Comparison of ENCODE assay signal across 12 cellular contexts in genomic region chr17:44076716-44077594, GRCh38. TPM values are rescaled to one million over a fixed set of nuclear protein-coding genes. Genes with fewer than 3 reads are reported as not detected.
DNase-seq lines count a peak whose midpoint lies in the region; ATAC-seq and TF ChIP-seq lines count a peak whose summit lies in the region.
"Had no signal": no experiment of that assay in that cellular context is flagged by ENCODE, and none has a peak within 500 bp of the region (broad histone marks: within the 10 kb centered on the region; RNA-seq: fewer than 3 reads in every experiment).

No MANE protein-coding gene starts in this region.

- no peaks in the 10 kb centered on the region for H3F3A ChIP-seq in MM.1S (ENCODE audit: insufficient read depth, low read length)

- no peak overlapping the region for H3K27ac ChIP-seq in CD8-positive, alpha-beta memory T cell (ENCODE audit: low read depth, low read length)
- H3K27ac ChIP-seq in IMR-90 (ENCODE audit: insufficient read depth, low read length) (peak overlapping the region; percentile 87), endodermal cell (ENCODE audit: low read depth, low read length) (no peak overlapping the region), prostate gland (peak overlapping the region; percentile 38 to 81), MM.1S (ENCODE audit: low read length) (no peak overlapping the region)
- H3K27ac ChIP-seq: colonic mucosa had no signal

- POLR2A ChIA-PET in CD8-positive, alpha-beta memory T cell (lab: Charles Lee): no interaction called here
- POLR2A ChIA-PET in IMR-90 (lab: Charles Lee; ENCODE audit: unreplicated experiment): no interaction called here
- POLR2A ChIA-PET in naive thymus-derived CD8-positive, alpha-beta T cell (lab: Charles Lee): no interaction called here

- peak overlapping the region in 5 of 8 donors; percentile 17 to 94 (median 42) for H3K27ac Mint-ChIP-seq in CD8-positive, alpha-beta memory T cell
- H3K27ac Mint-ChIP-seq in endodermal cell: no peak overlapping the region
- H3K27ac Mint-ChIP-seq in naive thymus-derived CD8-positive, alpha-beta T cell: peak overlapping the region in 4 of 10 donors; percentile 48 to 73 (median 58)

- no peaks in the 10 kb centered on the region for H3K9me2 ChIP-seq in MM.1S (replicated peaks; ENCODE audit: insufficient read depth, low read length)

- TF ChIP-seq RAD21 in IMR-90 (IDR thresholded peaks at IDR 0.05; ENCODE audit: low read length): no peak

- H3K79me1 ChIP-seq in IMR-90 (ENCODE audit: low read depth in 1 of 2, low read length in 2 of 2): peaks cover 13 to 71% of the 10 kb centered on the region in 2 experiments

- H3K4me1 Mint-ChIP-seq in CD8-positive, alpha-beta memory T cell: peaks cover 3 to 9% (median 7%) of the 10 kb centered on the region in 3 donors
- H3K4me1 Mint-ChIP-seq in endodermal cell: peaks cover 1% of the 10 kb centered on the region
- peaks cover 5 to 18% (median 14%) of the 10 kb centered on the region in 4 donors for H3K4me1 Mint-ChIP-seq in naive thymus-derived CD8-positive, alpha-beta T cell

- H2AK9ac ChIP-seq in IMR-90 (replicated peaks; ENCODE audit: low read depth, low read length, poor library complexity): peak overlapping the region; percentile 83

- H4K8ac ChIP-seq in IMR-90 (ENCODE audit: low read depth in 2 of 2, low read length in 2 of 2): peak overlapping the region in 1 of 2 experiments; percentile 63; a peak in 1 of 4 replicates

- BruUV-seq in IMR-90 (replicated peaks; lab: Mats Ljungman, UMichigan): no TSS peak

- intact Hi-C loops in IMR-90 (cut with micrococcal nuclease): no loop called here
- intact Hi-C loops in prostate gland (cut with DNase I): no loop called here

- H3K14ac ChIP-seq in IMR-90 (replicated peaks; ENCODE audit: low read depth, low read length): 0 out of 2 replicates have a peak overlapping the region, but pooled peaks have one; percentile 3

- peaks cover 7% of the 10 kb centered on the region for H3K36me3 ChIP-seq in CD8-positive, alpha-beta memory T cell (ENCODE audit: insufficient read depth, low read length)
- H3K36me3 ChIP-seq in IMR-90 (ENCODE audit: control insufficient read depth, insufficient read depth, low read length): peaks cover 52% of the 10 kb centered on the region
- peaks cover 35% of the 10 kb centered on the region for H3K36me3 ChIP-seq in endodermal cell (ENCODE audit: control insufficient read depth, insufficient read depth, low read length)
- H3K36me3 ChIP-seq in prostate gland: peaks cover 0 to 6% of the 10 kb centered on the region in 2 donors
- H3K36me3 ChIP-seq in MM.1S (replicated peaks; ENCODE audit: insufficient read depth, low read length): no peaks in the 10 kb centered on the region
- H3K36me3 ChIP-seq: colonic mucosa had no signal

- ATAC-seq in IMR-90 (ENCODE audit: low read depth): peak; percentile 56
- no peak for ATAC-seq in naive thymus-derived CD8-positive, alpha-beta T cell
- ATAC-seq: esophagus mucosa, natural killer cell had no signal

- no peak overlapping the region for H3K4me3 ChIP-seq in CD8-positive, alpha-beta memory T cell (ENCODE audit: low read length)
- H3K4me3 ChIP-seq in IMR-90 (ENCODE audit: insufficient read depth, low read depth, low read length): no peak overlapping the region
- no peak overlapping the region for H3K4me3 ChIP-seq in endodermal cell (ENCODE audit: low read length)
- H3K4me3 ChIP-seq in prostate gland: no peak overlapping the region
- H3K4me3 ChIP-seq in MM.1S (ENCODE audit: low read length): no peak overlapping the region
- H3K4me3 ChIP-seq: colonic mucosa had no signal

- in situ Hi-C loops in IMR-90 (cut with MboI; ENCODE audit: low sequenced_read_pairs): no loop called here

- H4K20me1 ChIP-seq in IMR-90 (ENCODE audit: insufficient read depth, low read length): no peaks in the 10 kb centered on the region
- no peaks in the 10 kb centered on the region for H4K20me1 ChIP-seq in MM.1S (ENCODE audit: insufficient read depth, low read length)

- H2BK120ac ChIP-seq in IMR-90 (ENCODE audit: low read depth, low read length): peak overlapping the region; percentile 19

- no peak overlapping the region for H3K23ac ChIP-seq in IMR-90 (ENCODE audit: low read depth, low read length)

- H3K9me3 ChIP-seq in CD8-positive, alpha-beta memory T cell (ENCODE audit: low read length): no peaks in the 10 kb centered on the region
- H3K9me3 ChIP-seq in IMR-90 (ENCODE audit: control insufficient read depth, insufficient read depth, low read length): no peaks in the 10 kb centered on the region
- no peaks in the 10 kb centered on the region for H3K9me3 ChIP-seq in endodermal cell (ENCODE audit: control insufficient read depth, low read length)
- no peaks in the 10 kb centered on the region for H3K9me3 ChIP-seq in prostate gland
- H3K9me3 ChIP-seq in MM.1S (replicated peaks; ENCODE audit: insufficient read depth, low read length): no peaks in the 10 kb centered on the region
- H3K9me3 ChIP-seq: colonic mucosa had no signal

- H3K9ac ChIP-seq in IMR-90 (ENCODE audit: low read depth, low read length) (no peak overlapping the region), endodermal cell (ENCODE audit: extremely low read depth, low read length, poor library complexity, severe bottlenecking) (no peak overlapping the region), MM.1S (ENCODE audit: low read length) (no peak overlapping the region)

- H3K4ac ChIP-seq in IMR-90 (ENCODE audit: low read depth, low read length): peak overlapping the region; percentile 52

- peaks cover 0 to 1% of the 10 kb centered on the region in 2 donors for H3K27me3 Mint-ChIP-seq in CD8-positive, alpha-beta memory T cell
- H3K27me3 Mint-ChIP-seq in endodermal cell (ENCODE audit: insufficient read depth): no peaks in the 10 kb centered on the region
- no peaks in the 10 kb centered on the region for H3K27me3 Mint-ChIP-seq in naive thymus-derived CD8-positive, alpha-beta T cell

- no peaks in the 10 kb centered on the region for H3K9me3 Mint-ChIP-seq in CD8-positive, alpha-beta memory T cell
- H3K9me3 Mint-ChIP-seq in endodermal cell: no peaks in the 10 kb centered on the region
- no peaks in the 10 kb centered on the region for H3K9me3 Mint-ChIP-seq in naive thymus-derived CD8-positive, alpha-beta T cell
- H3K9me3 Mint-ChIP-seq: natural killer cell had no signal

- dilution Hi-C loops in IMR-90 (cut with HindIII; ENCODE audit: low sequenced_read_pairs, unreplicated experiment): no loop called here

- H2AFZ ChIP-seq in IMR-90 (replicated peaks; ENCODE audit: low read length, poor library complexity) (peak overlapping the region; percentile 14), MM.1S (ENCODE audit: low read length) (no peak overlapping the region)

- 0 out of 2 replicates have a peak overlapping the region, but pooled peaks have one; percentile 6 for H2BK20ac ChIP-seq in IMR-90 (ENCODE audit: low read depth, low read length)

- H2BK15ac ChIP-seq in IMR-90 (ENCODE audit: low read depth, low read length): no peak overlapping the region

- no peak for TF ChIP-seq CTCF in IMR-90 (conservative IDR thresholded peaks at IDR 0.05; ENCODE audit: low read depth, low read length)
- TF ChIP-seq CTCF in endodermal cell (conservative IDR thresholded peaks at IDR 0.05): no peak
- TF ChIP-seq CTCF in prostate gland (IDR thresholded peaks at IDR 0.05): no peak
- no peak for TF ChIP-seq CTCF in MM.1S (IDR thresholded peaks at IDR 0.05; ENCODE audit: low read length)

- WGBS in IMR-90 (ENCODE audit: extremely low coverage in 2 of 2, insufficient read length in 1 of 2), 2 experiments: 83% methylated on average over 2 of the region's 6 CpGs; no CpG with 5 or more reads in 1 of the 2 experiments
- 85% methylated on average over 6 of the region's 6 CpGs; no CpG with 5 or more reads in 1 of the 2 experiments for WGBS in endodermal cell (ENCODE audit: insufficient coverage in 1 of 2, insufficient read length in 1 of 2), 2 experiments
- 46% methylated on average over 6 of the region's 6 CpGs for WGBS in prostate gland

- TF ChIP-seq POLR2A in IMR-90 (IDR thresholded peaks at IDR 0.05; ENCODE audit: low read depth, low read length): no peak
- no peak for TF ChIP-seq POLR2A in prostate gland (IDR thresholded peaks at IDR 0.05)

- no peak overlapping the region for H3K56ac ChIP-seq in IMR-90 (ENCODE audit: extremely low read depth, insufficient read depth, low read length)

- CTCF ChIA-PET in CD8-positive, alpha-beta memory T cell (lab: Charles Lee): no interaction called here
- CTCF ChIA-PET in IMR-90 (lab: Yijun Ruan, JAX): no interaction called here

- peak overlapping the region; percentile 31; the same call in 1 of the 2 replicates for H4K91ac ChIP-seq in IMR-90 (ENCODE audit: insufficient read depth, low read depth, low read length)

- H2BK5ac ChIP-seq in IMR-90 (ENCODE audit: low read depth, low read length, poor library complexity, severe bottlenecking): peak overlapping the region; percentile 56

- H3K4me1 ChIP-seq in CD8-positive, alpha-beta memory T cell (ENCODE audit: insufficient read depth, low read length): peaks cover 1% of the 10 kb centered on the region
- H3K4me1 ChIP-seq in IMR-90 (ENCODE audit: control insufficient read depth, insufficient read depth, low read length): peaks cover 20% of the 10 kb centered on the region
- H3K4me1 ChIP-seq in endodermal cell (ENCODE audit: control insufficient read depth, insufficient read depth, low read length): no peaks in the 10 kb centered on the region
- peaks cover 28% of the 10 kb centered on the region for H3K4me1 ChIP-seq in prostate gland (replicated peaks)
- H3K4me1 ChIP-seq in MM.1S (ENCODE audit: low read length): peaks cover 2% of the 10 kb centered on the region
- H3K4me1 ChIP-seq: colonic mucosa had no signal

- H3K27me3 ChIP-seq in CD8-positive, alpha-beta memory T cell (ENCODE audit: insufficient read depth, low read length, poor library complexity, severe bottlenecking): no peaks in the 10 kb centered on the region
- no peaks in the 10 kb centered on the region for H3K27me3 ChIP-seq in IMR-90 (ENCODE audit: control insufficient read depth, insufficient read depth, low read length)
- H3K27me3 ChIP-seq in endodermal cell (ENCODE audit: control insufficient read depth, insufficient read depth, low read length, poor library complexity, severe bottlenecking): no peaks in the 10 kb centered on the region
- H3K27me3 ChIP-seq in prostate gland (replicated peaks; ENCODE audit: insufficient read depth): no peaks in the 10 kb centered on the region
- H3K27me3 ChIP-seq in MM.1S (replicated peaks; ENCODE audit: insufficient read depth, low read length): no peaks in the 10 kb centered on the region
- H3K27me3 ChIP-seq: colonic mucosa had no signal

- peak overlapping the region; percentile 61 for H3K18ac ChIP-seq in IMR-90 (ENCODE audit: low read depth, low read length)

- H3K4me2 ChIP-seq in IMR-90 (ENCODE audit: low read depth, low read length): peak overlapping the region; percentile 34; the same call in 1 of the 2 replicates
- no peak overlapping the region for H3K4me2 ChIP-seq in MM.1S (ENCODE audit: low read depth, low read length)

- peaks cover 7% of the 10 kb centered on the region for H3K9me1 ChIP-seq in IMR-90 (ENCODE audit: insufficient read depth, low read length)

- peaks cover 14% of the 10 kb centered on the region for H3K79me2 ChIP-seq in MM.1S (ENCODE audit: low read length)

- H2AK5ac ChIP-seq in IMR-90 (ENCODE audit: low read depth, low read length): peak overlapping the region; percentile 43; the same call in 1 of the 2 replicates

- H4K5ac ChIP-seq in IMR-90 (ENCODE audit: low read depth, low read length): peak overlapping the region; percentile 50; the same call in 1 of the 2 replicates

- no peak overlapping the region for H3K4me3 Mint-ChIP-seq in CD8-positive, alpha-beta memory T cell
- no peak overlapping the region for H3K4me3 Mint-ChIP-seq in endodermal cell
- no peak overlapping the region for H3K4me3 Mint-ChIP-seq in naive thymus-derived CD8-positive, alpha-beta T cell
- H3K4me3 Mint-ChIP-seq: natural killer cell had no signal

- DNase-seq in CD8-positive, alpha-beta memory T cell: no peak
- DNase-seq in IMR-90: no peak
- peak; percentile 50 for DNase-seq in endodermal cell
- DNase-seq in prostate gland (ENCODE audit: low spot score): peak; percentile 57
- DNase-seq in NCI-H774 (lab: John Stamatoyannopoulos, UW): no peak
- no peak for DNase-seq in activated CD8-positive, alpha-beta memory T cell treated with anti-CD3 and anti-CD28 coated beads, Interleukin-2, amount 50 U/mL, for 4 hours
- DNase-seq in MM.1S: no peak
- no peak for DNase-seq in naive thymus-derived CD8-positive, alpha-beta T cell
- DNase-seq: colonic mucosa, natural killer cell, NCI-H2107 had no signal

- peaks cover 0 to 56% (median 5%) of the 10 kb centered on the region in 3 donors for H3K36me3 Mint-ChIP-seq in CD8-positive, alpha-beta memory T cell
- peaks cover 46% of the 10 kb centered on the region for H3K36me3 Mint-ChIP-seq in endodermal cell (ENCODE audit: low read depth)
- H3K36me3 Mint-ChIP-seq in naive thymus-derived CD8-positive, alpha-beta T cell: peaks cover 0 to 41% (median 0%) of the 10 kb centered on the region in 3 donors
- H3K36me3 Mint-ChIP-seq: natural killer cell had no signal

RNA-seq across cellular contexts. Expression of gene G6PC3, which starts 6.4 kb away (rescaled TPM):
- total RNA-seq in CD8-positive, alpha-beta memory T cell: 10 to 100 TPM; 37.1 to 38.3 TPM
- polyA plus RNA-seq in CD8-positive, alpha-beta memory T cell: 27.0 TPM
- total RNA-seq in IMR-90 (2012; rRNA removed) (19.4 and 20.4 TPM in 2 replicates), endodermal cell (100 to 1,000 TPM in 1 of 2 donors, 10 to 100 TPM in 1; 88.8 to 129 TPM), prostate gland (10 to 100 TPM; 68.9 to 84.8 TPM)
- 107 and 127 TPM in 2 replicates for polyA plus RNA-seq in IMR-90 (2012; rRNA removed)
- polyA plus RNA-seq in IMR-90 (2012; cell fraction: cytosol; rRNA removed): 87.5 and 210 TPM in 2 replicates
- polyA plus RNA-seq in IMR-90 (2012; cell fraction: nucleus; rRNA removed; ENCODE audit: low replicate concordance): 49.2 and 86.8 TPM in 2 replicates
- polyA plus RNA-seq in endodermal cell (2013, experiment 1 of 2): 107 TPM
- polyA plus RNA-seq in endodermal cell (2013, experiment 2 of 2): 101 TPM
- total RNA-seq in naive thymus-derived CD8-positive, alpha-beta T cell: 10 to 100 TPM; 15.0 to 19.1 TPM
- 10 to 100 TPM; 25.5 to 31.3 (median 26.6) TPM for polyA plus RNA-seq in naive thymus-derived CD8-positive, alpha-beta T cell

RNA-seq across cellular contexts. Expression of gene LSM12, which starts 10.5 kb away (rescaled TPM):
- total RNA-seq in CD8-positive, alpha-beta memory T cell: 10 to 100 TPM; 79.9 to 81.9 TPM
- polyA plus RNA-seq in CD8-positive, alpha-beta memory T cell: 80.7 TPM
- total RNA-seq in IMR-90 (2012; rRNA removed) (41.0 and 50.3 TPM in 2 replicates), endodermal cell (100 to 1,000 TPM in 1 of 2 donors, 10 to 100 TPM in 1; 97.7 to 102 TPM), prostate gland (10 to 100 TPM; 30.0 to 45.2 TPM)
- 37.6 and 38.0 TPM in 2 replicates for polyA plus RNA-seq in IMR-90 (2012; rRNA removed)
- polyA plus RNA-seq in IMR-90 (2012; cell fraction: cytosol; rRNA removed): 20.3 and 21.4 TPM in 2 replicates
- polyA plus RNA-seq in IMR-90 (2012; cell fraction: nucleus; rRNA removed; ENCODE audit: low replicate concordance): 8.8 and 29.9 TPM in 2 replicates
- 59.9 TPM for polyA plus RNA-seq in endodermal cell (2013, experiment 1 of 2)
- 53.1 TPM for polyA plus RNA-seq in endodermal cell (2013, experiment 2 of 2)
- 10 to 100 TPM; 33.3 to 36.0 TPM for total RNA-seq in naive thymus-derived CD8-positive, alpha-beta T cell
- 10 to 100 TPM; 63.4 to 82.6 (median 66.7) TPM for polyA plus RNA-seq in naive thymus-derived CD8-positive, alpha-beta T cell

RNA-seq across cellular contexts. Expression of gene HDAC5, which starts 46.5 kb away (rescaled TPM):
- total RNA-seq in CD8-positive, alpha-beta memory T cell: 10 to 100 TPM; 22.7 to 24.2 TPM
- 38.1 TPM for polyA plus RNA-seq in CD8-positive, alpha-beta memory T cell
- 61.3 and 71.4 TPM in 2 replicates for total RNA-seq in IMR-90 (2012; rRNA removed)
- polyA plus RNA-seq in IMR-90 (2012; rRNA removed): 47.0 and 50.0 TPM in 2 replicates
- polyA plus RNA-seq in IMR-90 (2012; cell fraction: cytosol; rRNA removed): 21.2 and 58.0 TPM in 2 replicates
- polyA plus RNA-seq in IMR-90 (2012; cell fraction: nucleus; rRNA removed; ENCODE audit: low replicate concordance): 87.7 and 169 TPM in 2 replicates
- total RNA-seq in endodermal cell: 10 to 100 TPM; 36.9 to 64.6 TPM
- 55.7 TPM for polyA plus RNA-seq in endodermal cell (2013, experiment 1 of 2)
- polyA plus RNA-seq in endodermal cell (2013, experiment 2 of 2): 57.7 TPM
- 100 to 1,000 TPM in 1 of 2 donors, 10 to 100 TPM in 1; 71.2 to 145 TPM for total RNA-seq in prostate gland
- total RNA-seq in naive thymus-derived CD8-positive, alpha-beta T cell: 10 to 100 TPM; 71.1 to 73.8 TPM
- polyA plus RNA-seq in naive thymus-derived CD8-positive, alpha-beta T cell: 10 to 100 TPM; 25.3 to 41.8 (median 27.2) TPM

Comparison
In these comparisons a context has a peak if more than half of its experiments do, and no peak if none do; other contexts are left out.
1. DNase-seq: peak in endodermal cell (single experiment) and prostate gland (single experiment); none in CD8-positive, alpha-beta memory T cell (0 of 5), IMR-90 (single experiment), NCI-H774 (single experiment), activated CD8-positive, alpha-beta memory T cell treated with anti-CD3 and anti-CD28 coated beads, Interleukin-2, amount 50 U/mL, for 4 hours (single experiment), MM.1S (single experiment) and naive thymus-derived CD8-positive, alpha-beta T cell (0 of 10).
2. H3K27ac ChIP-seq: peak in IMR-90 (single experiment) and prostate gland (2 of 2); none in CD8-positive, alpha-beta memory T cell (single experiment), endodermal cell (single experiment) and MM.1S (single experiment).